8 cellular contexts compared by ENCODE assay signal in genomic region chr19:10270616-10271394, GRCh38. TPM values are rescaled to one million over a fixed set of nuclear protein-coding genes. Genes with fewer than 3 reads are reported as not detected.
DNase-seq lines count a peak whose midpoint lies in the region; ATAC-seq and TF ChIP-seq lines count a peak whose summit lies in the region.

TSS of gene ICAM1 (plus strand) at chr19:10271120. CDS start at chr19:10271160, 40 bp downstream.

- H3K23ac ChIP-seq in H9 (ENCODE audit: insufficient read length, low read depth, low read length): no peak within 1 kb of the TSS

- H3K9ac ChIP-seq in H9 (ENCODE audit: extremely low read depth, insufficient read length, low read length): no peak within 1 kb of the TSS

- peak within 1 kb of the TSS; percentile 1 for H3K18ac ChIP-seq in H9 (ENCODE audit: insufficient read length, low read depth, low read length)

- H4K20me1 ChIP-seq in H9 (ENCODE audit: control insufficient read depth, insufficient read depth, insufficient read length): no peaks in the 10 kb centered on the region

- H3K36me3 Mint-ChIP-seq in H9 (ENCODE audit: insufficient read depth in 1 of 3, low read depth in 3 of 3): no peaks in the 10 kb centered on the region; a peak in 1 of 7 replicates
- peaks cover 14% of the 10 kb centered on the region for H3K36me3 Mint-ChIP-seq in activated CD8-positive, alpha-beta T cell treated with anti-CD3 and anti-CD28 coated beads, Interleukin-2, amount 10 ng/mL, durations not matched to agents 7 days and 5 days (ENCODE audit: low read depth)
- peaks cover 56% of the 10 kb centered on the region for H3K36me3 Mint-ChIP-seq in effector memory CD8-positive, alpha-beta T cell (ENCODE audit: insufficient read depth)

- H3K79me2 ChIP-seq in H9 (ENCODE audit: insufficient read depth, low read length): no peaks in the 10 kb centered on the region

- no peak within 1 kb of the TSS for H4K5ac ChIP-seq in H9 (ENCODE audit: insufficient read length, low read depth, low read length)

- WGBS in H9 (ENCODE audit: extremely low coverage, insufficient read length, low lambda C conversion rate): no CpG with 5 or more reads among the region's 51 CpGs

- no peak within 1 kb of the TSS for H2BK12ac ChIP-seq in H9 (ENCODE audit: insufficient read length, low read depth, low read length)

- H3K27me3 Mint-ChIP-seq in H9 (ENCODE audit: low read depth): peaks cover 74% of the 10 kb centered on the region
- H3K27me3 Mint-ChIP-seq in activated CD8-positive, alpha-beta T cell treated with anti-CD3 and anti-CD28 coated beads, Interleukin-2, amount 10 ng/mL, durations not matched to agents 7 days and 5 days (ENCODE audit: low read depth): no peaks in the 10 kb centered on the region
- no peaks in the 10 kb centered on the region for H3K27me3 Mint-ChIP-seq in effector memory CD8-positive, alpha-beta T cell

- H3K9me3 ChIP-seq in H9 (ENCODE audit: control insufficient read depth, low read depth, low read length) (no peaks in the 10 kb centered on the region), mononuclear cell (ENCODE audit: low read depth, low read length) (no peaks in the 10 kb centered on the region)

- no peak within 1 kb of the TSS for H4K8ac ChIP-seq in H9 (replicated peaks; ENCODE audit: insufficient read length, low read depth, low read length)

- no peak within 1 kb of the TSS for H2AFZ ChIP-seq in H9 (ENCODE audit: low read length)

- DNase-seq in H9: peak; percentile 88
- DNase-seq in NCI-H2171 treated with DMSO at 0.1 percent for 48 hours (lab: John Stamatoyannopoulos, UW): peak; percentile 5
- DNase-seq in activated CD8-positive, alpha-beta T cell treated with anti-CD3 and anti-CD28 coated beads, Interleukin-2, amount 10 ng/mL, durations not matched to agents 7 days and 5 days: peak; percentile 88
- peak; percentile 70 to 72 (median 72) for DNase-seq in effector memory CD8-positive, alpha-beta T cell
- peak; percentile 42 to 62 (median 54) for DNase-seq in stimulated activated naive CD4-positive, alpha-beta T cell (lab: John Stamatoyannopoulos, UW)
- DNase-seq in foreskin melanocyte: no peak

- H3K27ac Mint-ChIP-seq in H9: no peak within 1 kb of the TSS
- peak within 1 kb of the TSS; percentile 93 for H3K27ac Mint-ChIP-seq in activated CD8-positive, alpha-beta T cell treated with anti-CD3 and anti-CD28 coated beads, Interleukin-2, amount 10 ng/mL, durations not matched to agents 7 days and 5 days
- H3K27ac Mint-ChIP-seq in effector memory CD8-positive, alpha-beta T cell: peak within 1 kb of the TSS; percentile 95 to 98

- no peaks in the 10 kb centered on the region for H3K79me1 ChIP-seq in H9 (ENCODE audit: insufficient read depth, low read depth, low read length, poor library complexity, severe bottlenecking)

- H2BK5ac ChIP-seq in H9 (ENCODE audit: insufficient read length, low read length): no peak within 1 kb of the TSS

- POLR2A ChIA-PET in activated CD8-positive, alpha-beta T cell treated with anti-CD3 and anti-CD28 coated beads, Interleukin-2, amount 10 ng/mL, durations not matched to agents 7 days and 5 days (lab: Charles Lee): interaction anchor here (0.6 to 4.0 kb wide), 23 partner anchors 8 to 284 kb away, joined by 3 to 54 read pairs (median 6); partner anchors contain the start of genes CDC37, DNMT1, ICAM4 and ICAM5

- no peak within 1 kb of the TSS for H2BK20ac ChIP-seq in H9 (ENCODE audit: low read depth, low read length, poor library complexity, severe bottlenecking)

- H2AK5ac ChIP-seq in H9 (ENCODE audit: insufficient read length, low read length): no peak within 1 kb of the TSS

- H4K91ac ChIP-seq in H9 (ENCODE audit: insufficient read length, low read depth, low read length): no peak within 1 kb of the TSS

- peak; percentile 68 for ATAC-seq in activated CD8-positive, alpha-beta T cell treated with anti-CD3 and anti-CD28 coated beads, Interleukin-2, amount 10 ng/mL, durations not matched to agents 7 days and 5 days
- peak; percentile 56 for ATAC-seq in effector memory CD8-positive, alpha-beta T cell (replicated peaks)

- no peak within 1 kb of the TSS for H3K56ac ChIP-seq in H9 (ENCODE audit: insufficient read length, low read depth, low read length)

- H3K4me2 ChIP-seq in H9 (ENCODE audit: insufficient read depth, insufficient read length, low read length): peak within 1 kb of the TSS; percentile 64

- no peak within 1 kb of the TSS for H3K14ac ChIP-seq in H9 (ENCODE audit: insufficient read depth, low read length)

- no peak within 1 kb of the TSS for H3T11ph ChIP-seq in H9 (ENCODE audit: low read length)

- peaks cover 6% of the 10 kb centered on the region for H3K23me2 ChIP-seq in H9 (ENCODE audit: insufficient read length, low read depth, low read length, poor library complexity, severe bottlenecking)

- CTCF ChIA-PET in activated CD8-positive, alpha-beta T cell treated with anti-CD3 and anti-CD28 coated beads, Interleukin-2, amount 10 ng/mL, durations not matched to agents 7 days and 5 days (lab: Charles Lee): interaction anchor here (0.7 to 10.8 kb wide), 26 partner anchors 9 to 340 kb away, joined by 3 to 383 read pairs (median 6); partner anchors contain the start of genes CDC37, ICAM4, ICAM5 and PDE4A

- H3K4me1 ChIP-seq in H9 (ENCODE audit: insufficient read depth, low read length) (no peaks in the 10 kb centered on the region), mononuclear cell (ENCODE audit: insufficient read depth, low read length) (peaks cover 35% of the 10 kb centered on the region)

- H3K27ac ChIP-seq in H9 (ENCODE audit: insufficient read length, low read depth, low read length): no peak within 1 kb of the TSS

- peak within 1 kb of the TSS; percentile 69 for H3K4me3 ChIP-seq in GM08714 (ENCODE audit: low read length)
- H3K4me3 ChIP-seq in mononuclear cell (ENCODE audit: low read length): peak within 1 kb of the TSS; percentile 46

- no peak within 1 kb of the TSS for H2BK120ac ChIP-seq in H9 (ENCODE audit: low read depth, low read length, poor library complexity, severe bottlenecking)

- peak; percentile 27; the same call in 2 of the 3 replicates for TF ChIP-seq CTCF in H9 (conservative IDR thresholded peaks at IDR 0.05)

- no peak within 1 kb of the TSS for H3K4ac ChIP-seq in H9 (ENCODE audit: low read depth, low read length)

- H3K27me3 ChIP-seq in H9 (ENCODE audit: insufficient read depth, low read length): peaks cover 9% of the 10 kb centered on the region; the same call in 1 of the 2 replicates
- no peaks in the 10 kb centered on the region for H3K27me3 ChIP-seq in mononuclear cell (ENCODE audit: insufficient read depth, low read length)

- H3K4me1 Mint-ChIP-seq in H9: 0 out of 4 replicates have a peak, but pooled peaks cover 0 to 6% of the 10 kb centered on the region in 2 experiments
- H3K4me1 Mint-ChIP-seq in activated CD8-positive, alpha-beta T cell treated with anti-CD3 and anti-CD28 coated beads, Interleukin-2, amount 10 ng/mL, durations not matched to agents 7 days and 5 days (ENCODE audit: low read depth): peaks cover 40% of the 10 kb centered on the region
- H3K4me1 Mint-ChIP-seq in effector memory CD8-positive, alpha-beta T cell (ENCODE audit: low read depth in 2 of 2): peaks cover 31 to 33% of the 10 kb centered on the region in 2 donors

- no peaks in the 10 kb centered on the region for H3K9me3 Mint-ChIP-seq in H9
- no peaks in the 10 kb centered on the region for H3K9me3 Mint-ChIP-seq in activated CD8-positive, alpha-beta T cell treated with anti-CD3 and anti-CD28 coated beads, Interleukin-2, amount 10 ng/mL, durations not matched to agents 7 days and 5 days (ENCODE audit: insufficient read depth)
- H3K9me3 Mint-ChIP-seq in effector memory CD8-positive, alpha-beta T cell: no peaks in the 10 kb centered on the region

- H2BK15ac ChIP-seq in H9 (ENCODE audit: low read depth, low read length): peak within 1 kb of the TSS; percentile 13; the same call in 1 of the 2 replicates

- peak within 1 kb of the TSS; percentile 52 to 74 for H3K4me3 Mint-ChIP-seq in H9
- H3K4me3 Mint-ChIP-seq in activated CD8-positive, alpha-beta T cell treated with anti-CD3 and anti-CD28 coated beads, Interleukin-2, amount 10 ng/mL, durations not matched to agents 7 days and 5 days: peak within 1 kb of the TSS; percentile 82
- peak within 1 kb of the TSS; percentile 89 for H3K4me3 Mint-ChIP-seq in effector memory CD8-positive, alpha-beta T cell

RNA-seq across cellular contexts. Expression of gene ICAM1, which starts in this region (rescaled TPM):
- total RNA-seq in H9 (2021) (2.1 and 2.3 TPM in 2 replicates), mononuclear cell (170 TPM)
- 10 to 100 TPM; 10.7 to 11.1 TPM for total RNA-seq in activated CD8-positive, alpha-beta T cell treated with anti-CD3 and anti-CD28 coated beads, Interleukin-2, amount 10 ng/mL, durations not matched to agents 7 days and 5 days

Comparison
In these comparisons a context has a peak if more than half of its experiments do, and no peak if none do; other contexts are left out.
1. RNA of gene ICAM1 (total RNA-seq): 170 TPM in mononuclear cell (single experiment); 10.7 to 11.1 TPM in activated CD8-positive, alpha-beta T cell treated with anti-CD3 and anti-CD28 coated beads, Interleukin-2, amount 10 ng/mL, durations not matched to agents 7 days and 5 days and 2.1 to 2.3 TPM in H9; every median in the first group is over 10 times any median in the second.
2. H3K27ac Mint-ChIP-seq: peak in activated CD8-positive, alpha-beta T cell treated with anti-CD3 and anti-CD28 coated beads, Interleukin-2, amount 10 ng/mL, durations not matched to agents 7 days and 5 days (single experiment) and effector memory CD8-positive, alpha-beta T cell (2 of 2); none in H9 (0 of 3).
3. Peak in every context shown above with its lines, with median percentiles within 50 percentile points of each other: H3K4me3 Mint-ChIP-seq.